2 cellular contexts compared by ENCODE assay signal in the genomic region with DNA sequence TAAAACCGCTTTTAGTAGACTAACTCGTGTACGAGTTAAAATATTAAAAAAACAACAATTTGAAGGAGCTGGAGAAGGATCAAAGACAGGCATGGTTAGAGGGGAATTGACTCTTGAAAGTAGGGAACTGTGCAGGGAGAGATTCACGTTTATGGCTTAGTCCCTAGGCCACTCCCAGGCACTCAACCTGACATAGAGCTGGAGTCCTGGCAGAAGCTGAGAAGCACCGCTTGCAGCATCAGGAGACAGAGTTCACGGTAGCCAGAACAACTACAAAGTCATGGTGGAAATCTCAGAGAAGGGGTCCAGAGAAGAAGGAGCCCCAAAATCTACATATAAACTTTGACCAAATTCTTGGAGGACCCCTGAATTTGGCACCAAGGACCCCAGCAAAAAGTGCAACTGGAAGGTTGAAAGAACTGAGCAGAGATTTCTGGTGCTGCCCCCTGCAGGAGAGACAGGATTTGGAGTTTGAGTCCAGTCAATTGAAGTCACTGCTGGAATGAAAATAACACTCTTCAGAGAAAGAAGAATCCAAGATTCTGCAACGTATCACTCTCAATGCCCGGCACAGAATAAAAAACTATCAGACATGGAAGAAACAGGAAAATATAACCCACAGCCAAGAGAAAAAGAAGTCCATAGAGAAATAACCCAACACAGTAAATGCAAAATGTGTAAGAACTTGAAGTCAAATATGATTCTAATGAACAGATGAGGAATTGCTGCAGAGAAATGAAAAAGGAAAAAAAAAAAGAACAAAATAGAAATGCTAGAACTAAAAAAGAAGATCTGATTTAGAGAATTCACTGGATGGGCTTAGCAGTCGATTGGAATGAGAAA.
TF ChIP-seq lines count a peak whose summit lies in the region.

No MANE protein-coding gene starts in this region.

TF ChIP-seq in IMR-90, 13 proteins besides CTCF, POLR2A, EP300 and RAD21:
- TF ChIP-seq SMC3 (IDR thresholded peaks at IDR 0.05; ENCODE audit: low read depth, low read length) (peak; percentile 21; the same call in 1 of the 2 replicates), MAZ (IDR thresholded peaks at IDR 0.05; ENCODE audit: borderline replicate concordance, low read depth, low read length) (no peak)

TF ChIP-seq in HepG2, 621 proteins besides CTCF, POLR2A, EP300 and RAD21:
- TF ChIP-seq STAG1 (CRISPR knock-in tag; IDR thresholded peaks at IDR 0.05), result peak; percentile 14; the same call in 1 of the 2 replicates
- TF ChIP-seq, protein P1, sequence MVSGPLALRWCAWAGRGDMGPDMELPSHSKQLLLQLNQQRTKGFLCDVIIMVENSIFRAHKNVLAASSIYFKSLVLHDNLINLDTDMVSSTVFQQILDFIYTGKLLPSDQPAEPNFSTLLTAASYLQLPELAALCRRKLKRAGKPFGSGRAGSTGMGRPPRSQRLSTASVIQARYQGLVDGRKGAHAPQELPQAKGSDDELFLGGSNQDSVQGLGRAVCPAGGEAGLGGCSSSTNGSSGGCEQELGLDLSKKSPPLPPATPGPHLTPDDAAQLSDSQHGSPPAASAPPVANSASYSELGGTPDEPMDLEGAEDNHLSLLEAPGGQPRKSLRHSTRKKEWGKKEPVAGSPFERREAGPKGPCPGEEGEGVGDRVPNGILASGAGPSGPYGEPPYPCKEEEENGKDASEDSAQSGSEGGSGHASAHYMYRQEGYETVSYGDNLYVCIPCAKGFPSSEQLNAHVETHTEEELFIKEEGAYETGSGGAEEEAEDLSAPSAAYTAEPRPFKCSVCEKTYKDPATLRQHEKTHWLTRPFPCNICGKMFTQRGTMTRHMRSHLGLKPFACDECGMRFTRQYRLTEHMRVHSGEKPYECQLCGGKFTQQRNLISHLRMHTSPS (CRISPR knock-in tag; IDR thresholded peaks at IDR 0.05; ENCODE audit: low read depth), result no peak
